Comparison of ENCODE assay signal across 8 cellular contexts in the genomic region with DNA sequence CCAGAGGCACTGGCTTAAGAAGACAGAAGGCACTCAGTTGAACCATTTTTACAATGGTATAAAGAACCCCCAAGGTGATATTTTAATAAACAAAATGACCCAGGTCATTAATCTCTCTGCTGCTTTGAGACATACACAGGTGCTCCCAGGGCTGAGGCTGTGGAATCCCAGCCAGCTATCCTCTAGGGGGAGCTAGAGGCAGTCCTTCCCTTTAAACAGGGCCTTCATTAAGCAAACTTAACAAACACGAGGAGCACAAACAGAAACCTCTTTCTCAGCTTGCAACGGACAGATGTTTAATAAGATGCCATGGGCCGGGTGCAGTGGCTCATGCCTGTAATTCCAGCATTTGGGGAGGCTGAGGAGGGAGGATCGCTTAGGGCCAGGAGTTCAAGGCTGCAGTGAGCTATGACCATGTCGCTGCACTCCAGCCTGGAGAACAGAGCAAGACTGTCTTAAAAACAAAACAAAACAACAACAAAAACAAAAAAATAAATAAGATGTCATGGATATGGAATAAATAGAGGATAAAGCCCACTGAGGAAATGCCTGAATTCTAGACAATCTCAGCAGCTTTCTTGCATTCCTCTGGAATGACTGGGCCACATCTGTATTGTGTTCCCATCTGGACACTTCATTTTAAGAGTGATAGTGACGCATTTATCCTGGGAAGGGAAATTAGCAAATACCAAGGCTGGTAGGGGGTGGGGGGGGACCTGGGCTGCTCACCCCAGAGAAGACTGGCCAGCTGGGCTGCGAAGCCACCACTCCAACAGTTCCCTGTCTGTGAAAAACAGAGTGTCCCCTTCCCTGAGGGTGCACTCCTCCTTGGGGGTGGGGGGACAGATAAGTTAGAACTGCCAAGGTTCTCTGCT.
DNase-seq lines count a peak whose midpoint lies in the region; ATAC-seq and TF ChIP-seq lines count a peak whose summit lies in the region.

No MANE protein-coding gene starts in this region.

- H4K91ac ChIP-seq in H9 (ENCODE audit: insufficient read length, low read depth, low read length), result no peak overlapping the region

- TF ChIP-seq CTCF in H9 (conservative IDR thresholded peaks at IDR 0.05) (peak; percentile 89), WI38 (IDR thresholded peaks at IDR 0.05; ENCODE audit: low read depth, low read length) (peak; percentile 66), lung (IDR thresholded peaks at IDR 0.05; ENCODE audit: control extremely low read depth, extremely low read depth) (peak; percentile 23), omental fat pad (IDR thresholded peaks at IDR 0.05) (no peak)

- H3K27me3 Mint-ChIP-seq in H9 (ENCODE audit: low read depth), result no peaks in the 10 kb centered on the region; the same call in 1 of the 2 replicates

- no peak overlapping the region for H3T11ph ChIP-seq in H9 (ENCODE audit: low read length)

- H3K23me2 ChIP-seq in H9 (ENCODE audit: insufficient read length, low read depth, low read length, poor library complexity, severe bottlenecking), result no peaks in the 10 kb centered on the region

- no peak overlapping the region for H2AFZ ChIP-seq in H9 (ENCODE audit: low read length)

- no peaks in the 10 kb centered on the region for H3K9me3 ChIP-seq in H9 (ENCODE audit: control insufficient read depth, low read depth, low read length)
- no peaks in the 10 kb centered on the region for H3K9me3 ChIP-seq in lung (ENCODE audit: control insufficient read depth in 2 of 2, insufficient read depth in 1 of 2, low read length in 1 of 2)

- H3K4me3 ChIP-seq in WI38 (ENCODE audit: low read depth, low read length) (no peak overlapping the region), lung (no peak overlapping the region)

- no peaks in the 10 kb centered on the region for H3K27me3 ChIP-seq in H9 (ENCODE audit: insufficient read depth, low read length)
- H3K27me3 ChIP-seq in lung (ENCODE audit: control insufficient read depth, insufficient read depth), result no peaks in the 10 kb centered on the region

- no CpG with 5 or more reads among the region's 7 CpGs for WGBS in H9 (ENCODE audit: extremely low coverage, insufficient read length, low lambda C conversion rate)
- 50 to 58% methylated on average over 7 of the region's 7 CpGs for WGBS in lung, 2 donors

- H2BK12ac ChIP-seq in H9 (ENCODE audit: insufficient read length, low read depth, low read length), result no peak overlapping the region

- peaks cover 6 to 8% of the 10 kb centered on the region in 2 experiments for H3K4me1 Mint-ChIP-seq in H9

- H3K4ac ChIP-seq in H9 (ENCODE audit: low read depth, low read length), result no peak overlapping the region

- no peak overlapping the region for H3K23ac ChIP-seq in H9 (ENCODE audit: insufficient read length, low read depth, low read length)

- H3K79me1 ChIP-seq in H9 (ENCODE audit: insufficient read depth, low read depth, low read length, poor library complexity, severe bottlenecking), result no peaks in the 10 kb centered on the region

- no peaks in the 10 kb centered on the region for H3K36me3 ChIP-seq in lung (ENCODE audit: control insufficient read depth in 2 of 2, insufficient read depth in 2 of 2, low read length in 2 of 2)

- no peaks in the 10 kb centered on the region for H4K20me1 ChIP-seq in H9 (ENCODE audit: control insufficient read depth, insufficient read depth, insufficient read length)

- no peak overlapping the region for H4K5ac ChIP-seq in H9 (ENCODE audit: insufficient read length, low read depth, low read length)

- H3K9me3 Mint-ChIP-seq in H9, result no peaks in the 10 kb centered on the region; a peak in 1 of 5 replicates

- H2AK5ac ChIP-seq in H9 (ENCODE audit: insufficient read length, low read length), result no peak overlapping the region

- H3K18ac ChIP-seq in H9 (ENCODE audit: insufficient read length, low read depth, low read length), result no peak overlapping the region

- H3K27ac Mint-ChIP-seq in H9, result no peak overlapping the region

- no peak overlapping the region; a peak in 1 of 5 replicates for H3K4me3 Mint-ChIP-seq in H9

- H3K79me2 ChIP-seq in H9 (ENCODE audit: insufficient read depth, low read length), result no peaks in the 10 kb centered on the region

- no peak overlapping the region for H3K56ac ChIP-seq in H9 (ENCODE audit: insufficient read length, low read depth, low read length)

- no peak overlapping the region for H2BK120ac ChIP-seq in H9 (ENCODE audit: low read depth, low read length, poor library complexity, severe bottlenecking)

- no peak overlapping the region for H4K8ac ChIP-seq in H9 (replicated peaks; ENCODE audit: insufficient read length, low read depth, low read length)

- ATAC-seq in lung (ENCODE audit: insufficient read depth, low FRiP score), result peak; percentile 39
- no peak for ATAC-seq in omental fat pad (ENCODE audit: low FRiP score)

- H2BK5ac ChIP-seq in H9 (ENCODE audit: insufficient read length, low read length), result no peak overlapping the region

- H2BK15ac ChIP-seq in H9 (ENCODE audit: low read depth, low read length), result no peak overlapping the region

- H3K14ac ChIP-seq in H9 (ENCODE audit: insufficient read depth, low read length), result no peak overlapping the region

- H3K36me3 Mint-ChIP-seq in H9 (ENCODE audit: insufficient read depth in 1 of 3, low read depth in 3 of 3), result no peaks in the 10 kb centered on the region; a peak in 1 of 7 replicates

- DNase-seq in AML-193 (lab: John Stamatoyannopoulos, UW) (peak; percentile 51 to 56), H9 (peak; percentile 73), NCI-H345 (lab: John Stamatoyannopoulos, UW) (peak; percentile 69), dedifferentiated amniotic fluid mesenchymal stem cell (ENCODE audit: extremely low spot score) (peak; percentile 55), lung (ENCODE audit: low spot score) (peak; percentile 65), superior temporal gyrus (ENCODE audit: extremely low spot score) (peak; percentile 53), omental fat pad (ENCODE audit: low spot score) (no peak)

- H2BK20ac ChIP-seq in H9 (ENCODE audit: low read depth, low read length, poor library complexity, severe bottlenecking), result no peak overlapping the region

- no peak overlapping the region for H3K9ac ChIP-seq in H9 (ENCODE audit: extremely low read depth, insufficient read length, low read length)

- no peak overlapping the region for H3K4me2 ChIP-seq in H9 (ENCODE audit: insufficient read depth, insufficient read length, low read length)

- H3K4me1 ChIP-seq in H9 (ENCODE audit: insufficient read depth, low read length) (no peaks in the 10 kb centered on the region), lung (ENCODE audit: control insufficient read depth in 2 of 2, insufficient read depth in 2 of 2, low read length in 2 of 2) (peaks cover 4 to 11% of the 10 kb centered on the region in 2 donors)

- H3K27ac ChIP-seq in H9 (ENCODE audit: insufficient read length, low read depth, low read length) (no peak overlapping the region), lung (ENCODE audit: low read depth in 1 of 2, low read length in 1 of 2) (peak overlapping the region in 1 of 2 donors; percentile 9)

Comparison
In these comparisons a context has a peak if more than half of its experiments do, and no peak if none do; other contexts are left out.
1. CTCF ChIP-seq: peak in H9 (single experiment), WI38 (single experiment) and lung (single experiment); none in omental fat pad (0 of 3).